In the genomic region with DNA sequence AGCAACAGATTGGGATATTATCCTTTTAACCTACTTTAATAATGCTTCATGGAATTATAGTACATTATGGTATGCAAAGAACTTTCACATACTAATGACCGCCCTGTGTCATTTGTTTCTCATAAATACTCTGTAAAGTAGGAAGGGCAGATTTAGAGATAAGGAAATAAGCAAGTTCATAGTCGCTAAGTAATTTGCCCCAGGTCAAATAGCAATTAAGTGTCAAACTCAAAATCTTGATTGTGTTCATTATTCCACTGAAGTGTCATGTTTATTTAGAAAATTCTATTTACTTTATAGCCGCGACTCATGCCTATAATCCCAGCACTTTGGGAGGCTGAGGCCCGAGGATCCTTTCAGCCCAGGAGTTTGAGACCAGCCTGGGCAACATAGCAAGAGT, we compare ENCODE assay signal across 18 cellular contexts.
DNase-seq lines count a peak whose midpoint lies in the region; ATAC-seq lines count a peak whose summit lies in the region.
"Had no signal": no experiment of that assay in that cellular context is flagged by ENCODE, and none has a peak within 500 bp of the region (broad histone marks: within the 10 kb centered on the region; RNA-seq: fewer than 3 reads in every experiment).

No MANE protein-coding gene starts in this region.

- H3K27ac ChIP-seq in angular gyrus (ENCODE audit: low read depth, low read length) (peak overlapping the region; percentile 92), substantia nigra (ENCODE audit: low read depth, low read length, poor library complexity, severe bottlenecking) (peak overlapping the region; percentile 78)
- H3K27ac ChIP-seq: 22Rv1, KMS-11 had no signal

- intact Hi-C loops in left colon (cut with DNase I, micrococcal nuclease), result no loop called here

- peak; percentile 10 for DNase-seq in DMS53 (lab: John Stamatoyannopoulos, UW)
- no peak for DNase-seq in DMS53 treated with DMSO at 0.1 percent for 48 hours (lab: John Stamatoyannopoulos, UW; ENCODE audit: unreplicated experiment)
- no peak for DNase-seq in left colon
- DNase-seq in substantia nigra (lab: John Stamatoyannopoulos, UW), result no peak
- no peak for DNase-seq in hepatic stellate cell (ENCODE audit: low spot score)
- no peak for DNase-seq in NCI-H774 (lab: John Stamatoyannopoulos, UW)
- DNase-seq in GM19240 (ENCODE audit: insufficient read length, low spot score), result no peak
- DNase-seq: BE2C; CD4-positive, alpha-beta memory T cell; DMS79 treated with DMSO at 0.1 percent for 48 hours; MG63; NCI-H1092; NCI-H187; Peyer's patch; Right ventricle myocardium superior had no signal

- peak; percentile 38 for ATAC-seq in left colon
